Comparison of ENCODE assay signal across 10 cellular contexts in genomic region chr20:29690274-29690673, GRCh38.
"Had no signal": no experiment of that assay in that cellular context is flagged by ENCODE, and none has a peak within 500 bp of the region (broad histone marks: within the 10 kb centered on the region; RNA-seq: fewer than 3 reads in every experiment).

No MANE protein-coding gene starts in this region.

- H3K27me3 ChIP-seq: ascending aorta, esophagus muscularis mucosa, spleen, thyroid gland had no signal

- H3K27ac Mint-ChIP-seq: activated CD4-positive, alpha-beta T cell treated with anti-CD3 and anti-CD28 coated beads, Interleukin-2, amount 10 ng/mL, durations not matched to agents 7 days and 5 days; nephron progenitor cell had no signal

- H3K9me3 ChIP-seq: ascending aorta, esophagus muscularis mucosa, thyroid gland had no signal

- DNase-seq: effector CD8-positive, alpha-beta T cell; left colon; midbrain; nephron progenitor cell; spleen; stimulated activated naive CD4-positive, alpha-beta T cell treated with Interleukin-2 at 50 U/mL for 16 hours had no signal

- H3K27ac ChIP-seq: ascending aorta, esophagus muscularis mucosa, thyroid gland had no signal

- H3K4me3 ChIP-seq: ascending aorta, thyroid gland had no signal

- H3K4me1 Mint-ChIP-seq: activated CD4-positive, alpha-beta T cell treated with anti-CD3 and anti-CD28 coated beads, Interleukin-2, amount 10 ng/mL, durations not matched to agents 7 days and 5 days; nephron progenitor cell had no signal

- ATAC-seq: left colon had no signal

- H3K36me3 ChIP-seq: ascending aorta, esophagus muscularis mucosa, spleen, thyroid gland had no signal

- H3K4me3 Mint-ChIP-seq: activated CD4-positive, alpha-beta T cell treated with anti-CD3 and anti-CD28 coated beads, Interleukin-2, amount 10 ng/mL, durations not matched to agents 7 days and 5 days; nephron progenitor cell had no signal

- H3K27me3 Mint-ChIP-seq: activated CD4-positive, alpha-beta T cell treated with anti-CD3 and anti-CD28 coated beads, Interleukin-2, amount 10 ng/mL, durations not matched to agents 7 days and 5 days had no signal

- H3K4me1 ChIP-seq: ascending aorta, spleen, thyroid gland had no signal
